In genomic region chr19:5308471-5309437, GRCh38 we compare ENCODE assay signal across 2 cellular contexts.
A peak's percentile ranks its signal among the peaks of the same experiment; 100 is the strongest.
TF ChIP-seq lines count a peak whose summit lies in the region.

No MANE protein-coding gene starts in this region.

TF ChIP-seq in HEK293, 187 proteins besides CTCF, POLR2A, EP300 and RAD21 (continued from another document and continues in another):
- TF ChIP-seq ZNF549 (tag by site-specific recombination; IDR thresholded peaks at IDR 0.05) (no peak), ZSCAN30 (tag by site-specific recombination; IDR thresholded peaks at IDR 0.05) (peak; percentile 90), ZFP3 (tag by site-specific recombination; IDR thresholded peaks at IDR 0.05; ENCODE audit: low read depth) (peak; percentile 12; the same call in 1 of the 2 replicates), KLF8 (tag by site-specific recombination; IDR thresholded peaks at IDR 0.05) (peak; percentile 83), ZNF501 (tag by site-specific recombination; IDR thresholded peaks at IDR 0.05) (peak; percentile 85; the same call in 1 of the 2 replicates), KLF1 (tag by site-specific recombination; IDR thresholded peaks at IDR 0.05) (peak; percentile 34), ZFP69B (tag by site-specific recombination; IDR thresholded peaks at IDR 0.05) (peak; percentile 85), ZNF555 (tag by site-specific recombination; conservative IDR thresholded peaks at IDR 0.05) (no peak), ZNF621 (tag by site-specific recombination; IDR thresholded peaks at IDR 0.05) (no peak), TSHZ1 (tag by site-specific recombination; IDR thresholded peaks at IDR 0.05; ENCODE audit: borderline replicate concordance) (peak; percentile 68; the same call in 1 of the 2 replicates), ZNF558 (tag by site-specific recombination; IDR thresholded peaks at IDR 0.05) (0 out of 2 replicates have a peak, but pooled peaks have one; percentile 62), BCL6B (tag by site-specific recombination; IDR thresholded peaks at IDR 0.05) (no peak), ZNF24 (tag by site-specific recombination; IDR thresholded peaks at IDR 0.05) (peak; percentile 84; the same call in 1 of the 2 replicates), PRDM10 (tag by site-specific recombination; IDR thresholded peaks at IDR 0.05) (peak; percentile 72; the same call in 1 of the 2 replicates), ZBTB8A (tag by site-specific recombination; IDR thresholded peaks at IDR 0.05) (peak; percentile 83), HOXD13 (CRISPR knock-in tag; IDR thresholded peaks at IDR 0.05; ENCODE audit: borderline replicate concordance) (no peak), ZNF138 (tag by site-specific recombination; IDR thresholded peaks at IDR 0.05; ENCODE audit: borderline replicate concordance) (no peak), ZNF311 (tag by site-specific recombination; IDR thresholded peaks at IDR 0.05; ENCODE audit: borderline replicate concordance) (no peak), EGR2 (tag by site-specific recombination; IDR thresholded peaks at IDR 0.05; ENCODE audit: low read depth) (peak; percentile 96), ZFP37 (tag by site-specific recombination; IDR thresholded peaks at IDR 0.05) (0 out of 2 replicates have a peak, but pooled peaks have one; percentile 42), ZSCAN23 (tag by site-specific recombination; IDR thresholded peaks at IDR 0.05) (peak; percentile 92)

TF ChIP-seq in SK-N-SH, 30 proteins besides CTCF, POLR2A, EP300 and RAD21 (continued from another document):
- TF ChIP-seq ZBTB33 (IDR thresholded peaks at IDR 0.05; ENCODE audit: borderline replicate concordance, low read depth) (0 out of 2 replicates have a peak, but pooled peaks have one; percentile 44), RFX5 (IDR thresholded peaks at IDR 0.05; ENCODE audit: low read length) (no peak), PBX3 (IDR thresholded peaks at IDR 0.05) (peak; percentile 67), SIN3A (IDR thresholded peaks at IDR 0.05; ENCODE audit: borderline replicate concordance, low read depth, low read length) (peak; percentile 98; the same call in 1 of the 2 replicates), SMC3 (IDR thresholded peaks at IDR 0.05; ENCODE audit: low read depth, low read length) (no peak), IRF3 (IDR thresholded peaks at IDR 0.05; ENCODE audit: low read depth, low read length) (no peak), EZH2phosphoT487 (IDR thresholded peaks at IDR 0.05; ENCODE audit: borderline replicate concordance, low read depth) (no peak), TAF1 (IDR thresholded peaks at IDR 0.05; ENCODE audit: borderline replicate concordance, low read depth, low read length) (no peak), RXRA (IDR thresholded peaks at IDR 0.05; ENCODE audit: borderline replicate concordance, low read depth) (no peak), USF2 (IDR thresholded peaks at IDR 0.05; ENCODE audit: borderline replicate concordance, low read depth, low read length) (0 out of 2 replicates have a peak, but pooled peaks have one; percentile 18), RCOR1 (IDR thresholded peaks at IDR 0.05; ENCODE audit: low read length) (peak; percentile 71), CHD2 (IDR thresholded peaks at IDR 0.05; ENCODE audit: low read length, partially characterized antibody) (peak; percentile 70), YY1 (IDR thresholded peaks at IDR 0.05; ENCODE audit: low read depth) (no peak), ELF1 (IDR thresholded peaks at IDR 0.05) (no peak), USF1 (IDR thresholded peaks at IDR 0.05; ENCODE audit: borderline replicate concordance, low read depth) (no peak), TEAD4 (IDR thresholded peaks at IDR 0.05; ENCODE audit: borderline replicate concordance, insufficient read depth) (no peak), REST (IDR thresholded peaks at IDR 0.05; ENCODE audit: low read depth, low read length) (no peak; the same call in 1 of the 2 replicates), GABPA (IDR thresholded peaks at IDR 0.05; ENCODE audit: low read depth) (no peak), NRF1 (IDR thresholded peaks at IDR 0.05; ENCODE audit: low read depth, low read length) (no peak), TCF12 (IDR thresholded peaks at IDR 0.05) (0 out of 2 replicates have a peak, but pooled peaks have one; percentile 31), GATA2 (CRISPR knock-in tag; IDR thresholded peaks at IDR 0.05) (no peak), FOSL2 (IDR thresholded peaks at IDR 0.05; ENCODE audit: borderline replicate concordance, low read depth) (no peak), POLR2AphosphoS5 (IDR thresholded peaks at IDR 0.05; ENCODE audit: low read depth, low read length) (peak; percentile 99), MEF2A (IDR thresholded peaks at IDR 0.05; ENCODE audit: borderline replicate concordance, low read depth) (no peak), JUND (IDR thresholded peaks at IDR 0.05) (no peak), FOXJ3 (CRISPR knock-in tag; IDR thresholded peaks at IDR 0.05) (0 out of 2 replicates have a peak, but pooled peaks have one; percentile 24), FOXM1 (IDR thresholded peaks at IDR 0.05; ENCODE audit: low read depth) (no peak), MAX (IDR thresholded peaks at IDR 0.05; ENCODE audit: low read depth) (0 out of 2 replicates have a peak, but pooled peaks have one; percentile 29), MXI1 (IDR thresholded peaks at IDR 0.05; ENCODE audit: low read depth, low read length) (peak; percentile 64)
TF ChIP-seq in SK-N-SH: peak in this region for 12.
